16 cellular contexts compared by ENCODE assay signal in the genomic region with DNA sequence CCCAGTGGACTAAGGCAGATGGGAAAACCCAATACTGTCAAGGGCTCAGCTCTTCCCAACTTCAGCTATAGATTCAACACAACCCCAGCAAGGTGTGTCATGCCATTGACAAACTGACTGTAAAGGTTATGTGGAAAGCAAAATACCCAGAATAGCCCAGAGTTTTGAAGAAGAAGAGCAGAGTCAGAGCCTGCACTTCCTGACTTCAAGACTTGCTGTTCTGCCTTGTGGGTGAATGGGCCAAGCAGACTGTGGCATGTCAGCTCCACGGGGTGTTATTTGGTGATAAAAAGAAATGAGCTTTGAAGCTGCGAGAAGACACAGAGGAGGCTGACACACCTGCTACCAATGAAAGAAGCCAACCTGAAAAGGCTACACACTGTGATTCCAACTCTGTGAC.
"Had no signal": no experiment of that assay in that cellular context is flagged by ENCODE, and none has a peak within 500 bp of the region (broad histone marks: within the 10 kb centered on the region; RNA-seq: fewer than 3 reads in every experiment).

No MANE protein-coding gene starts in this region.

- ATAC-seq: body of pancreas, foreskin keratinocyte, left colon, pancreas had no signal

- H3K4me1 ChIP-seq: body of pancreas, foreskin keratinocyte, pancreas had no signal

- H3K4me3 Mint-ChIP-seq: activated CD4-positive, alpha-beta T cell treated with anti-CD3 and anti-CD28 coated beads, Interleukin-2, amount 10 ng/mL, durations not matched to agents 24 days and 14 days; central memory CD8-positive, alpha-beta T cell had no signal

- DNase-seq: activated CD4-positive, alpha-beta T cell treated with anti-CD3 and anti-CD28 coated beads, Interleukin-2, amount 10 ng/mL, durations not matched to agents 24 days and 14 days; amygdala; body of pancreas; effector memory CD4-positive, alpha-beta T cell; foreskin keratinocyte; stimulated activated CD4-positive, alpha-beta T cell treated with anti-CD3 and anti-CD28 coated beads, Interleukin-15, amount 100 ng/mL, for 24 hours; stimulated activated CD4-positive, alpha-beta T cell treated with anti-CD3 and anti-CD28 coated beads, Interleukin-4, amount 100 ng/mL, for 1 hour; stimulated activated naive CD4-positive, alpha-beta T cell; T-helper 2 cell; transverse colon had no signal

- H3K4me1 Mint-ChIP-seq: central memory CD8-positive, alpha-beta T cell had no signal

- H3K27me3 Mint-ChIP-seq: activated CD4-positive, alpha-beta T cell treated with anti-CD3 and anti-CD28 coated beads, Interleukin-2, amount 10 ng/mL, durations not matched to agents 24 days and 14 days; central memory CD8-positive, alpha-beta T cell had no signal

- H3K27ac Mint-ChIP-seq: activated CD4-positive, alpha-beta T cell treated with anti-CD3 and anti-CD28 coated beads, Interleukin-2, amount 10 ng/mL, durations not matched to agents 24 days and 14 days; activated naive CD4-positive, alpha-beta T cell treated with anti-CD3 and anti-CD28 coated beads, Interleukin-2, amount 50 U/mL, for 72 hours; activated T-helper 2 cell treated with anti-CD3 and anti-CD28 coated beads, Interferon-gamma antibody, Interleukin-2, Interleukin-4, amounts not matched to agents 10 μg/mL and 5 μg/mL and 100 μg/mL, durations not matched to agents 14 hours and 24 hours and 36 hours had no signal

- H3K36me3 ChIP-seq: pancreas had no signal

- H3K27me3 ChIP-seq: body of pancreas, foreskin keratinocyte, pancreas, transverse colon had no signal

- H3K27ac ChIP-seq: body of pancreas, foreskin keratinocyte, pancreas, transverse colon had no signal

- H3K9me3 Mint-ChIP-seq: activated naive CD4-positive, alpha-beta T cell treated with anti-CD3 and anti-CD28 coated beads, Interleukin-2, amount 50 U/mL, for 72 hours; activated T-helper 2 cell treated with anti-CD3 and anti-CD28 coated beads, Interferon-gamma antibody, Interleukin-2, Interleukin-4, amounts not matched to agents 10 μg/mL and 5 μg/mL and 100 μg/mL, durations not matched to agents 14 hours and 24 hours and 36 hours had no signal

- FAIRE-seq: pancreas had no signal

- H3K4me3 ChIP-seq: body of pancreas, lung, pancreas, transverse colon had no signal

- H3K9me3 ChIP-seq: body of pancreas, pancreas, transverse colon had no signal
